13 cellular contexts compared by ENCODE assay signal in genomic region chr1:230274254-230274653, GRCh38.
DNase-seq lines count a peak whose midpoint lies in the region; ATAC-seq and TF ChIP-seq lines count a peak whose summit lies in the region.
"Had no signal": no experiment of that assay in that cellular context is flagged by ENCODE, and none has a peak within 500 bp of the region (broad histone marks: within the 10 kb centered on the region; RNA-seq: fewer than 3 reads in every experiment).

No MANE protein-coding gene starts in this region.

- H3K4me2 ChIP-seq in mesendoderm (ENCODE audit: low read length): no peak overlapping the region

- H3K9me3 Mint-ChIP-seq in activated CD4-positive, alpha-beta T cell treated with anti-CD3 and anti-CD28 coated beads, Interleukin-2, amount 10 ng/mL, durations not matched to agents 7 days and 5 days: no peaks in the 10 kb centered on the region
- H3K9me3 Mint-ChIP-seq: nephron progenitor cell had no signal

- H3K4me1 ChIP-seq in skeletal muscle tissue (ENCODE audit: control insufficient read depth in 3 of 3, insufficient read depth in 3 of 3, low read length in 3 of 3) (peaks cover 2 to 17% (median 4%) of the 10 kb centered on the region in 3 donors), mesendoderm (ENCODE audit: control insufficient read depth, low read depth, low read length) (no peaks in the 10 kb centered on the region)

- peaks cover 67% of the 10 kb centered on the region for H3K4me1 Mint-ChIP-seq in activated CD4-positive, alpha-beta T cell treated with anti-CD3 and anti-CD28 coated beads, Interleukin-2, amount 10 ng/mL, durations not matched to agents 7 days and 5 days
- peaks cover 16% of the 10 kb centered on the region for H3K4me1 Mint-ChIP-seq in T-helper 17 cell

- no peak overlapping the region for H3K18ac ChIP-seq in mesendoderm (ENCODE audit: low read length)

- no CpG with 5 or more reads among the region's 15 CpGs for WGBS in mesendoderm (ENCODE audit: extremely low coverage, insufficient coverage, low lambda C conversion rate)

- H3K4me3 ChIP-seq in coronary artery (no peak overlapping the region), skeletal muscle tissue (ENCODE audit: low read length in 3 of 3) (no peak overlapping the region), mesendoderm (ENCODE audit: low read length) (no peak overlapping the region)

- no peak overlapping the region for H2BK15ac ChIP-seq in mesendoderm (replicated peaks; ENCODE audit: low read depth)

- H3K23ac ChIP-seq in mesendoderm (ENCODE audit: low read length): no peak overlapping the region

- no peak overlapping the region for H3K56ac ChIP-seq in mesendoderm (ENCODE audit: low read length)

- peak overlapping the region; percentile 10 to 56 for H3K27ac ChIP-seq in coronary artery
- peak overlapping the region; percentile 13 for H3K27ac ChIP-seq in skeletal muscle tissue (ENCODE audit: low read depth, low read length)
- no peak overlapping the region for H3K27ac ChIP-seq in mesendoderm (ENCODE audit: low read depth, low read length)
- H3K27ac ChIP-seq in caudate nucleus (ENCODE audit: low read depth, low read length): no peak overlapping the region

- H3K4ac ChIP-seq in mesendoderm (ENCODE audit: low read depth, low read length): no peak overlapping the region

- no peaks in the 10 kb centered on the region for H3K27me3 Mint-ChIP-seq in activated CD4-positive, alpha-beta T cell treated with anti-CD3 and anti-CD28 coated beads, Interleukin-2, amount 10 ng/mL, durations not matched to agents 7 days and 5 days
- H3K27me3 Mint-ChIP-seq in T-helper 17 cell: no peaks in the 10 kb centered on the region

- H4K8ac ChIP-seq in mesendoderm (ENCODE audit: low read depth, low read length): no peak overlapping the region

- ATAC-seq in T-helper 17 cell: no peak
- ATAC-seq in GM21576 (IDR thresholded peaks at IDR 0.05; ENCODE audit: unreplicated experiment): no peak

- H3K4me3 Mint-ChIP-seq in activated CD4-positive, alpha-beta T cell treated with anti-CD3 and anti-CD28 coated beads, Interleukin-2, amount 10 ng/mL, durations not matched to agents 7 days and 5 days: no peak overlapping the region
- peak overlapping the region; percentile 58 for H3K4me3 Mint-ChIP-seq in T-helper 17 cell
- H3K4me3 Mint-ChIP-seq: nephron progenitor cell had no signal

- POLR2A ChIA-PET in activated CD4-positive, alpha-beta T cell treated with anti-CD3 and anti-CD28 coated beads, Interleukin-2, amount 10 ng/mL, durations not matched to agents 7 days and 5 days (lab: Charles Lee): no interaction called here

- H2AK5ac ChIP-seq in mesendoderm (ENCODE audit: low read length): no peak overlapping the region

- H3K9me3 ChIP-seq in T-helper 17 cell (ENCODE audit: control insufficient read depth, low read length, poor library complexity, severe bottlenecking) (no peaks in the 10 kb centered on the region), skeletal muscle tissue (ENCODE audit: control insufficient read depth in 3 of 3, low read length in 3 of 3) (no peaks in the 10 kb centered on the region)

- H2BK120ac ChIP-seq in mesendoderm (ENCODE audit: low read depth, low read length): no peak overlapping the region

- peaks cover 22 to 43% (median 40%) of the 10 kb centered on the region in 3 donors for H3K36me3 ChIP-seq in skeletal muscle tissue (ENCODE audit: control insufficient read depth in 3 of 3, insufficient read depth in 3 of 3, low read length in 3 of 3)
- H3K36me3 ChIP-seq in mesendoderm (ENCODE audit: control insufficient read depth, insufficient read depth, low read length): peaks cover 2% of the 10 kb centered on the region

- H3K36me3 Mint-ChIP-seq in activated CD4-positive, alpha-beta T cell treated with anti-CD3 and anti-CD28 coated beads, Interleukin-2, amount 10 ng/mL, durations not matched to agents 7 days and 5 days (ENCODE audit: low read depth): peaks cover 17% of the 10 kb centered on the region
- no peaks in the 10 kb centered on the region for H3K36me3 Mint-ChIP-seq in T-helper 17 cell (ENCODE audit: low read depth)

- H3K79me2 ChIP-seq in mesendoderm (ENCODE audit: control insufficient read depth, insufficient read depth, low read length): no peaks in the 10 kb centered on the region

- TF ChIP-seq CTCF in coronary artery (IDR thresholded peaks at IDR 0.05): no peak

- H3K79me1 ChIP-seq in mesendoderm (ENCODE audit: low read length): no peaks in the 10 kb centered on the region

- peak overlapping the region; percentile 14 for H3K27ac Mint-ChIP-seq in activated CD4-positive, alpha-beta T cell treated with anti-CD3 and anti-CD28 coated beads, Interleukin-2, amount 10 ng/mL, durations not matched to agents 7 days and 5 days
- H3K27ac Mint-ChIP-seq in T-helper 17 cell: peak overlapping the region; percentile 43
- H3K27ac Mint-ChIP-seq: nephron progenitor cell had no signal

- H3K9ac ChIP-seq in skeletal muscle tissue (ENCODE audit: low read depth in 1 of 3, low read length in 3 of 3) (no peak overlapping the region), mesendoderm (ENCODE audit: low read length) (no peak overlapping the region)

- no peaks in the 10 kb centered on the region for H3K27me3 ChIP-seq in skeletal muscle tissue (ENCODE audit: control insufficient read depth in 3 of 3, insufficient read depth in 3 of 3, low read length in 3 of 3)
- no peaks in the 10 kb centered on the region for H3K27me3 ChIP-seq in mesendoderm (ENCODE audit: insufficient read depth, low read length, poor library complexity)

- no peak overlapping the region for H2BK5ac ChIP-seq in mesendoderm (ENCODE audit: low read length)

- H4K5ac ChIP-seq in mesendoderm (ENCODE audit: low read length): no peak overlapping the region

- no peak for DNase-seq in activated CD4-positive, alpha-beta T cell treated with anti-CD3 and anti-CD28 coated beads, Interleukin-2, amount 10 ng/mL, durations not matched to agents 7 days and 5 days
- DNase-seq in activated CD4-positive, alpha-beta T cell treated with anti-CD3 and anti-CD28 coated beads, Interleukin-2, amount 50 U/mL, for 1 hour: no peak
- DNase-seq in T-helper 17 cell (no peak), coronary artery (ENCODE audit: low spot score) (peak; percentile 55), mesendoderm (no peak), caudate nucleus (lab: John Stamatoyannopoulos, UW) (no peak)
- DNase-seq: hippocampal formation; NCI-H2171; nephron progenitor cell; NK-92 treated with Interleukin-12 subunit alpha and Interleukin-12 subunit beta, amount 100 ng/mL, for 24 hours; stimulated activated CD4-positive, alpha-beta T cell treated with anti-CD3 and anti-CD28 coated beads, Interleukin-4, amount 100 ng/mL, for 1 hour had no signal

- CTCF ChIA-PET in activated CD4-positive, alpha-beta T cell treated with anti-CD3 and anti-CD28 coated beads, Interleukin-2, amount 10 ng/mL, durations not matched to agents 7 days and 5 days (lab: Charles Lee): no interaction called here

Comparison
In these comparisons a context has a peak if more than half of its experiments do, and no peak if none do; other contexts are left out.
1. H3K27ac ChIP-seq: peak in coronary artery (2 of 2) and skeletal muscle tissue (single experiment); none in mesendoderm (single experiment) and caudate nucleus (single experiment).